1 cellular context compared by ENCODE assay signal in the genomic region with DNA sequence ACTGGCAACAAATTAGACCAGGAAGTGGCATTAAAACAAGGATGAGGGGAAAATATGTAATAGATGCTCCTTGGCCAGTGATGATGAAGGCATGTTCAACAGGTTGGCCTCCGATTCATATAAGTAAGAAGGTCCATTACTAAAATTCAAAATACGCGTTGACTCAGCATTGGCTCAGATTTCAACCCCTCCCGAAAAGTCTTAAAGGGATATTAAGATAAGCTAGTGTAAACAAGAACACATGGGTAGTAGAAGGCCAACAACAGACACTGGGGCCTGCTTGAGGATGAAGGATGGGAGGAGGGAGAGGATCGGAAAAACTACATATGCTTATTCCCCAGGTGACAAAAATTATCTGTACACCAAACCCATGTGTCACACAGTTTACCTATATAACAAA.
TF ChIP-seq lines count a peak whose summit lies in the region.

No MANE protein-coding gene starts in this region.

TF ChIP-seq in K562, 482 proteins besides CTCF, POLR2A, EP300 and RAD21:
- no peak for TF ChIP-seq NFIX (CRISPR knock-in tag; IDR thresholded peaks at IDR 0.05; ENCODE audit: low read depth)
- no peak for TF ChIP-seq MEF2A (IDR thresholded peaks at IDR 0.05; ENCODE audit: control insufficient read depth, low read depth, low read length)
- TF ChIP-seq ZNF124 (CRISPR knock-in tag; IDR thresholded peaks at IDR 0.05) = no peak
- peak; percentile 95 to 97 for TF ChIP-seq FOXK2 (conservative IDR thresholded peaks at IDR 0.05 in 1 of 2, IDR thresholded peaks at IDR 0.05 in 1 of 2; ENCODE audit: low read depth in 2 of 2)
- TF ChIP-seq DLX4 (CRISPR knock-in tag; IDR thresholded peaks at IDR 0.05) = no peak
- TF ChIP-seq, protein P1, sequence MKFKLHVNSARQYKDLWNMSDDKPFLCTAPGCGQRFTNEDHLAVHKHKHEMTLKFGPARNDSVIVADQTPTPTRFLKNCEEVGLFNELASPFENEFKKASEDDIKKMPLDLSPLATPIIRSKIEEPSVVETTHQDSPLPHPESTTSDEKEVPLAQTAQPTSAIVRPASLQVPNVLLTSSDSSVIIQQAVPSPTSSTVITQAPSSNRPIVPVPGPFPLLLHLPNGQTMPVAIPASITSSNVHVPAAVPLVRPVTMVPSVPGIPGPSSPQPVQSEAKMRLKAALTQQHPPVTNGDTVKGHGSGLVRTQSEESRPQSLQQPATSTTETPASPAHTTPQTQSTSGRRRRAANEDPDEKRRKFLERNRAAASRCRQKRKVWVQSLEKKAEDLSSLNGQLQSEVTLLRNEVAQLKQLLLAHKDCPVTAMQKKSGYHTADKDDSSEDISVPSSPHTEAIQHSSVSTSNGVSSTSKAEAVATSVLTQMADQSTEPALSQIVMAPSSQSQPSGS (CRISPR knock-in tag; IDR thresholded peaks at IDR 0.05) = no peak
- TF ChIP-seq FOSL1 (tag; conservative IDR thresholded peaks at IDR 0.05) = peak; percentile 41
- TF ChIP-seq, protein P2, sequence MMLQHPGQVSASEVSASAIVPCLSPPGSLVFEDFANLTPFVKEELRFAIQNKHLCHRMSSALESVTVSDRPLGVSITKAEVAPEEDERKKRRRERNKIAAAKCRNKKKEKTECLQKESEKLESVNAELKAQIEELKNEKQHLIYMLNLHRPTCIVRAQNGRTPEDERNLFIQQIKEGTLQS (IDR thresholded peaks at IDR 0.05) = 0 out of 2 replicates have a peak, but pooled peaks have one; percentile 22
- TF ChIP-seq, protein P2 (CRISPR knock-in tag; conservative IDR thresholded peaks at IDR 0.05) = no peak
- TF ChIP-seq FOXJ2 (tag; IDR thresholded peaks at IDR 0.05) = peak; percentile 45; the same call in 1 of the 2 replicates
- TF ChIP-seq ZSCAN29 (IDR thresholded peaks at IDR 0.05) = no peak
- 0 out of 2 replicates have a peak, but pooled peaks have one; percentile 18 for TF ChIP-seq MYC (IDR thresholded peaks at IDR 0.05; ENCODE audit: low read depth, low read length)
- no peak for TF ChIP-seq MYC (CRISPR knock-in tag; IDR thresholded peaks at IDR 0.05; ENCODE audit: borderline replicate concordance, low read depth)
- TF ChIP-seq CGGBP1 (CRISPR knock-in tag; IDR thresholded peaks at IDR 0.05) = no peak
- TF ChIP-seq MAFG (tag; conservative IDR thresholded peaks at IDR 0.05) = 0 out of 2 replicates have a peak, but pooled peaks have one; percentile 31
- peak; percentile 84 to 91 for TF ChIP-seq FOXA3 (CRISPR knock-in tag; conservative IDR thresholded peaks at IDR 0.05 in 1 of 2, IDR thresholded peaks at IDR 0.05 in 1 of 2)
- peak; percentile 79 for TF ChIP-seq FOXM1 (IDR thresholded peaks at IDR 0.05; ENCODE audit: low read depth)
- no peak for TF ChIP-seq FOXM1 (CRISPR knock-in tag; IDR thresholded peaks at IDR 0.05; ENCODE audit: low read depth)
- no peak for TF ChIP-seq SAP30 (IDR thresholded peaks at IDR 0.05; ENCODE audit: borderline replicate concordance, insufficient read depth, low read depth, low read length, poor library complexity, severe bottlenecking)
- TF ChIP-seq, protein P3, sequence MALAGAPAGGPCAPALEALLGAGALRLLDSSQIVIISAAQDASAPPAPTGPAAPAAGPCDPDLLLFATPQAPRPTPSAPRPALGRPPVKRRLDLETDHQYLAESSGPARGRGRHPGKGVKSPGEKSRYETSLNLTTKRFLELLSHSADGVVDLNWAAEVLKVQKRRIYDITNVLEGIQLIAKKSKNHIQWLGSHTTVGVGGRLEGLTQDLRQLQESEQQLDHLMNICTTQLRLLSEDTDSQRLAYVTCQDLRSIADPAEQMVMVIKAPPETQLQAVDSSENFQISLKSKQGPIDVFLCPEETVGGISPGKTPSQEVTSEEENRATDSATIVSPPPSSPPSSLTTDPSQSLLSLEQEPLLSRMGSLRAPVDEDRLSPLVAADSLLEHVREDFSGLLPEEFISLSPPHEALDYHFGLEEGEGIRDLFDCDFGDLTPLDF (CRISPR knock-in tag; IDR thresholded peaks at IDR 0.05) = no peak
- TF ChIP-seq JUND (IDR thresholded peaks at IDR 0.05; ENCODE audit: borderline replicate concordance, low read depth, low read length) = 0 out of 2 replicates have a peak, but pooled peaks have one; percentile 30
- TF ChIP-seq JUND (tag; IDR thresholded peaks at IDR 0.05; ENCODE audit: borderline replicate concordance, low read depth, low read length) = peak; percentile 26; the same call in 1 of the 3 replicates
- no peak for TF ChIP-seq ELF1 (tag; IDR thresholded peaks at IDR 0.05)
- TF ChIP-seq MCM2 (IDR thresholded peaks at IDR 0.05; ENCODE audit: low read depth) = 0 out of 2 replicates have a peak, but pooled peaks have one; percentile 41
- TF ChIP-seq ZNF778 (CRISPR knock-in tag; IDR thresholded peaks at IDR 0.05) = no peak
- TF ChIP-seq U2AF1 (optimal IDR thresholded peaks at IDR 0.05; ENCODE audit: low read depth, low read length) = no peak
- peak; percentile 55; the same call in 1 of the 2 replicates for TF ChIP-seq C11orf30 (IDR thresholded peaks at IDR 0.05; ENCODE audit: low read depth)
- TF ChIP-seq, protein P4, sequence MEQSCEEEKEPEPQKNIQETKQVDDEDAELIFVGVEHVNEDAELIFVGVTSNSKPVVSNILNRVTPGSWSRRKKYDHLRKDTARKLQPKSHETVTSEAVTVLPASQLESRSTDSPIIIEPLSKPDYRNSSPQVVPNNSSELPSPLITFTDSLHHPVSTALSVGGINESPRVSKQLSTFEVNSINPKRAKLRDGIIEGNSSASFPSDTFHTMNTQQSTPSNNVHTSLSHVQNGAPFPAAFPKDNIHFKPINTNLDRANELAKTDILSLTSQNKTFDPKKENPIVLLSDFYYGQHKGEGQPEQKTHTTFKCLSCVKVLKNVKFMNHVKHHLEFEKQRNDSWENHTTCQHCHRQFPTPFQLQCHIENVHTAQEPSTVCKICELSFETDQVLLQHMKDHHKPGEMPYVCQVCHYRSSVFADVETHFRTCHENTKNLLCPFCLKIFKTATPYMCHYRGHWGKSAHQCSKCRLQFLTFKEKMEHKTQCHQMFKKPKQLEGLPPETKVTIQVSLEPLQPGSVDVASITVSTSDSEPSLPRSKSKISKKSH (CRISPR knock-in tag; IDR thresholded peaks at IDR 0.05) = no peak
- peak; percentile 95 for TF ChIP-seq ZNF263 (CRISPR knock-in tag; IDR thresholded peaks at IDR 0.05; ENCODE audit: borderline replicate concordance)
- TF ChIP-seq BRD4 (IDR thresholded peaks at IDR 0.05) = no peak
- no peak for TF ChIP-seq ZNF134 (CRISPR knock-in tag; conservative IDR thresholded peaks at IDR 0.05)
- no peak for TF ChIP-seq SNIP1 (IDR thresholded peaks at IDR 0.05; ENCODE audit: low read depth)
- no peak for TF ChIP-seq HNRNPH1 (optimal IDR thresholded peaks at IDR 0.05; ENCODE audit: low read depth, low read length)
- TF ChIP-seq FOXA1 (IDR thresholded peaks at IDR 0.05; ENCODE audit: borderline replicate concordance) = 0 out of 2 replicates have a peak, but pooled peaks have one; percentile 52
- TF ChIP-seq ZNF316 (IDR thresholded peaks at IDR 0.05) = peak; percentile 48
- TF ChIP-seq MAFK (IDR thresholded peaks at IDR 0.05; ENCODE audit: low read length) = peak; percentile 29; the same call in 1 of the 2 replicates
- no peak for TF ChIP-seq SETDB1 (IDR thresholded peaks at IDR 0.05; ENCODE audit: low read length)
- TF ChIP-seq, protein P5, sequence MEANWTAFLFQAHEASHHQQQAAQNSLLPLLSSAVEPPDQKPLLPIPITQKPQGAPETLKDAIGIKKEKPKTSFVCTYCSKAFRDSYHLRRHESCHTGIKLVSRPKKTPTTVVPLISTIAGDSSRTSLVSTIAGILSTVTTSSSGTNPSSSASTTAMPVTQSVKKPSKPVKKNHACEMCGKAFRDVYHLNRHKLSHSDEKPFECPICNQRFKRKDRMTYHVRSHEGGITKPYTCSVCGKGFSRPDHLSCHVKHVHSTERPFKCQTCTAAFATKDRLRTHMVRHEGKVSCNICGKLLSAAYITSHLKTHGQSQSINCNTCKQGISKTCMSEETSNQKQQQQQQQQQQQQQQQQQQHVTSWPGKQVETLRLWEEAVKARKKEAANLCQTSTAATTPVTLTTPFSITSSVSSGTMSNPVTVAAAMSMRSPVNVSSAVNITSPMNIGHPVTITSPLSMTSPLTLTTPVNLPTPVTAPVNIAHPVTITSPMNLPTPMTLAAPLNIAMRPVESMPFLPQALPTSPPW (CRISPR knock-in tag; IDR thresholded peaks at IDR 0.05) = peak; percentile 67
- TF ChIP-seq MYBL2 (IDR thresholded peaks at IDR 0.05; ENCODE audit: low read depth) = peak; percentile 30; the same call in 1 of the 2 replicates
- TF ChIP-seq MYBL2 (CRISPR knock-in tag; IDR thresholded peaks at IDR 0.05; ENCODE audit: borderline replicate concordance) = no peak
- no peak for TF ChIP-seq BACH1 (tag; IDR thresholded peaks at IDR 0.05)
- TF ChIP-seq, protein P6, sequence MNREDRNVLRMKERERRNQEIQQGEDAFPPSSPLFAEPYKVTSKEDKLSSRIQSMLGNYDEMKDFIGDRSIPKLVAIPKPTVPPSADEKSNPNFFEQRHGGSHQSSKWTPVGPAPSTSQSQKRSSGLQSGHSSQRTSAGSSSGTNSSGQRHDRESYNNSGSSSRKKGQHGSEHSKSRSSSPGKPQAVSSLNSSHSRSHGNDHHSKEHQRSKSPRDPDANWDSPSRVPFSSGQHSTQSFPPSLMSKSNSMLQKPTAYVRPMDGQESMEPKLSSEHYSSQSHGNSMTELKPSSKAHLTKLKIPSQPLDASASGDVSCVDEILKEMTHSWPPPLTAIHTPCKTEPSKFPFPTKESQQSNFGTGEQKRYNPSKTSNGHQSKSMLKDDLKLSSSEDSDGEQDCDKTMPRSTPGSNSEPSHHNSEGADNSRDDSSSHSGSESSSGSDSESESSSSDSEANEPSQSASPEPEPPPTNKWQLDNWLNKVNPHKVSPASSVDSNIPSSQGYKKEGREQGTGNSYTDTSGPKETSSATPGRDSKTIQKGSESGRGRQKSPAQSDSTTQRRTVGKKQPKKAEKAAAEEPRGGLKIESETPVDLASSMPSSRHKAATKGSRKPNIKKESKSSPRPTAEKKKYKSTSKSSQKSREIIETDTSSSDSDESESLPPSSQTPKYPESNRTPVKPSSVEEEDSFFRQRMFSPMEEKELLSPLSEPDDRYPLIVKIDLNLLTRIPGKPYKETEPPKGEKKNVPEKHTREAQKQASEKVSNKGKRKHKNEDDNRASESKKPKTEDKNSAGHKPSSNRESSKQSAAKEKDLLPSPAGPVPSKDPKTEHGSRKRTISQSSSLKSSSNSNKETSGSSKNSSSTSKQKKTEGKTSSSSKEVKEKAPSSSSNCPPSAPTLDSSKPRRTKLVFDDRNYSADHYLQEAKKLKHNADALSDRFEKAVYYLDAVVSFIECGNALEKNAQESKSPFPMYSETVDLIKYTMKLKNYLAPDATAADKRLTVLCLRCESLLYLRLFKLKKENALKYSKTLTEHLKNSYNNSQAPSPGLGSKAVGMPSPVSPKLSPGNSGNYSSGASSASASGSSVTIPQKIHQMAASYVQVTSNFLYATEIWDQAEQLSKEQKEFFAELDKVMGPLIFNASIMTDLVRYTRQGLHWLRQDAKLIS (CRISPR knock-in tag; IDR thresholded peaks at IDR 0.05) = no peak
- TF ChIP-seq MIER1 (IDR thresholded peaks at IDR 0.05; ENCODE audit: low read depth) = no peak
- TF ChIP-seq NFE2 (IDR thresholded peaks at IDR 0.05; ENCODE audit: low read depth) = peak; percentile 29; the same call in 1 of the 2 replicates
- TF ChIP-seq, protein P7, sequence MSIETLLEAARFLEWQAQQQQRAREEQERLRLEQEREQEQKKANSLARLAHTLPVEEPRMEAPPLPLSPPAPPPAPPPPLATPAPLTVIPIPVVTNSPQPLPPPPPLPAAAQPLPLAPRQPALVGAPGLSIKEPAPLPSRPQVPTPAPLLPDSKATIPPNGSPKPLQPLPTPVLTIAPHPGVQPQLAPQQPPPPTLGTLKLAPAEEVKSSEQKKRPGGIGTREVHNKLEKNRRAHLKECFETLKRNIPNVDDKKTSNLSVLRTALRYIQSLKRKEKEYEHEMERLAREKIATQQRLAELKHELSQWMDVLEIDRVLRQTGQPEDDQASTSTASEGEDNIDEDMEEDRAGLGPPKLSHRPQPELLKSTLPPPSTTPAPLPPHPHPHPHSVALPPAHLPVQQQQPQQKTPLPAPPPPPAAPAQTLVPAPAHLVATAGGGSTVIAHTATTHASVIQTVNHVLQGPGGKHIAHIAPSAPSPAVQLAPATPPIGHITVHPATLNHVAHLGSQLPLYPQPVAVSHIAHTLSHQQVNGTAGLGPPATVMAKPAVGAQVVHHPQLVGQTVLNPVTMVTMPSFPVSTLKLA (conservative IDR thresholded peaks at IDR 0.05) = peak; percentile 92 to 95
